ENCODE assay signal across 8 cellular contexts in genomic region chr11:67302571-67303131, GRCh38. TPM values are rescaled to one million over a fixed set of nuclear protein-coding genes. Genes with fewer than 3 reads are reported as not detected.
DNase-seq lines count a peak whose midpoint lies in the region; ATAC-seq, FAIRE-seq and TF ChIP-seq lines count a peak whose summit lies in the region.

No MANE protein-coding gene starts in this region.

- H3K4me1 Mint-ChIP-seq in activated naive CD4-positive, alpha-beta T cell treated with anti-CD3 and anti-CD28 coated beads, Interleukin-2, amount 50 U/mL, for 24 hours, result peaks cover 14% of the 10 kb centered on the region

- DNase-seq in AG04449 (ENCODE audit: low read depth, low spot score), result no peak
- peak; percentile 99 for DNase-seq in HuH-7 (ENCODE audit: low spot score)
- peak; percentile 54 to 81 (median 77) for DNase-seq in right cardiac atrium
- DNase-seq in sigmoid colon, result peak; percentile 80
- no peak for DNase-seq in HUDEP-2 (lab: John Stamatoyannopoulos, UW; ENCODE audit: unreplicated experiment in 76 of 76)
- DNase-seq in GM12891 (ENCODE audit: insufficient read length, low spot score), result no peak
- no peak for DNase-seq in stimulated activated CD4-positive, alpha-beta T cell treated with anti-CD3 and anti-CD28 coated beads, Interleukin-15, amount 100 ng/mL, for 24 hours

- no peak overlapping the region for H3K27ac Mint-ChIP-seq in activated naive CD4-positive, alpha-beta T cell treated with anti-CD3 and anti-CD28 coated beads, Interleukin-2, amount 50 U/mL, for 24 hours

- H3K4me3 ChIP-seq in AG04449 (ENCODE audit: low read depth, low read length) (peak overlapping the region; percentile 86), right cardiac atrium (ENCODE audit: low read length) (peak overlapping the region; percentile 74), sigmoid colon (peak overlapping the region; percentile 54 to 98 (median 78))

- H3K27ac ChIP-seq in right cardiac atrium (ENCODE audit: low read length) (peak overlapping the region; percentile 34), sigmoid colon (peak overlapping the region; percentile 69 to 77 (median 74))

- intact Hi-C loops in right cardiac atrium (cut with DNase I) (no loop called here), sigmoid colon (cut with DNase I) (no loop called here)

- H3K9me3 Mint-ChIP-seq in activated naive CD4-positive, alpha-beta T cell treated with anti-CD3 and anti-CD28 coated beads, Interleukin-2, amount 50 U/mL, for 24 hours, result no peaks in the 10 kb centered on the region

- FAIRE-seq in GM12891 (lab: Jason Lieb, UNC), result no peak

- POLR2A ChIA-PET in AG04449 (lab: Yijun Ruan, JAX), result interaction anchor here (0.7 to 4.5 kb wide), 6 partner anchors 10 to 71 kb away, joined by 3 to 28 read pairs (median 4); partner anchors contain the start of gene ANKRD13D

- H3K4me1 ChIP-seq in right cardiac atrium (ENCODE audit: control insufficient read depth, insufficient read depth, low read length) (peaks cover 3% of the 10 kb centered on the region), sigmoid colon (peaks cover 0 to 31% (median 24%) of the 10 kb centered on the region in 4 donors)

- H3K27me3 Mint-ChIP-seq in activated naive CD4-positive, alpha-beta T cell treated with anti-CD3 and anti-CD28 coated beads, Interleukin-2, amount 50 U/mL, for 24 hours, result no peaks in the 10 kb centered on the region

- CTCF ChIA-PET in AG04449 (lab: Yijun Ruan, JAX), result interaction anchor here (0.8 to 1.8 kb wide), 8 partner anchors 9 to 80 kb away, joined by 3 to 9 read pairs (median 4); no protein-coding TSS in a partner anchor

- peak; percentile 32 to 51 for ATAC-seq in right cardiac atrium

- TF ChIP-seq CTCF in AG04449 (IDR thresholded peaks at IDR 0.05; ENCODE audit: insufficient read depth, low read length, missing control alignments) (no peak), sigmoid colon (IDR thresholded peaks at IDR 0.05) (no peak)

- H3K36me3 ChIP-seq in sigmoid colon, result peaks cover 12 to 46% (median 28%) of the 10 kb centered on the region in 4 donors

- peak overlapping the region; percentile 19 for H3K4me3 Mint-ChIP-seq in activated naive CD4-positive, alpha-beta T cell treated with anti-CD3 and anti-CD28 coated beads, Interleukin-2, amount 50 U/mL, for 24 hours

- H3K36me3 Mint-ChIP-seq in activated naive CD4-positive, alpha-beta T cell treated with anti-CD3 and anti-CD28 coated beads, Interleukin-2, amount 50 U/mL, for 24 hours, result peaks cover 2% of the 10 kb centered on the region

- 20% methylated on average over 23 of the region's 23 CpGs for WGBS in right cardiac atrium
- 5 to 28% methylated on average over 23 of the region's 23 CpGs for WGBS in sigmoid colon, 2 donors

- H3K27me3 ChIP-seq in right cardiac atrium (ENCODE audit: control insufficient read depth, insufficient read depth) (no peaks in the 10 kb centered on the region), sigmoid colon (no peaks in the 10 kb centered on the region)

- TF ChIP-seq EP300 in sigmoid colon (IDR thresholded peaks at IDR 0.05), result no peak

- H3K9me3 ChIP-seq in right cardiac atrium (ENCODE audit: control insufficient read depth, low read length), result no peaks in the 10 kb centered on the region
- no peaks in the 10 kb centered on the region for H3K9me3 ChIP-seq in sigmoid colon

- TF ChIP-seq POLR2A in sigmoid colon (IDR thresholded peaks at IDR 0.05), result no peak
- TF ChIP-seq POLR2A in GM12891 (IDR thresholded peaks at IDR 0.05; ENCODE audit: low read depth, low read length), result no peak

TF ChIP-seq in GM12891, 5 proteins besides CTCF, POLR2A, EP300 and RAD21:
- TF ChIP-seq POU2F2 (IDR thresholded peaks at IDR 0.05; ENCODE audit: low read depth, low read length) (no peak), POLR2AphosphoS5 (IDR thresholded peaks at IDR 0.05; ENCODE audit: low read depth, low read length) (no peak), PAX5 (IDR thresholded peaks at IDR 0.05; ENCODE audit: insufficient read depth, low read length, severe bottlenecking) (no peak), TAF1 (IDR thresholded peaks at IDR 0.05; ENCODE audit: low read depth, low read length) (no peak), SPI1 (IDR thresholded peaks at IDR 0.05; ENCODE audit: low read depth, low read length) (no peak)
TF ChIP-seq in GM12891: peak in this region for 0.

RNA-seq across cellular contexts. Expression of gene SSH3, which starts 0.7 kb away (rescaled TPM):
- total RNA-seq in right cardiac atrium (10 to 100 TPM; 23.9 to 25.9 (median 25.1) TPM), sigmoid colon (10 to 100 TPM; 20.0 to 37.7 (median 26.6) TPM)
- polyA plus RNA-seq in right cardiac atrium (14.9 TPM), sigmoid colon (10 to 100 TPM; 15.6 to 39.0 (median 21.3) TPM)
- 1.3 TPM for polyA plus RNA-seq in GM12891 (2012; ENCODE audit: low read depth, missing spikeins)

RNA-seq across cellular contexts. Expression of gene ANKRD13D, which starts 13.5 kb away (rescaled TPM):
- total RNA-seq in right cardiac atrium (10 to 100 TPM; 20.0 to 25.3 (median 22.8) TPM), sigmoid colon (10 to 100 TPM; 23.9 to 45.7 (median 24.2) TPM)
- polyA plus RNA-seq in right cardiac atrium (18.0 TPM), sigmoid colon (10 to 100 TPM in 2 of 3 donors, 1 to 10 TPM in 1; 9.0 to 42.2 (median 16.8) TPM)
- polyA plus RNA-seq in GM12891 (2012; ENCODE audit: low read depth, missing spikeins), result 18.9 TPM

RNA-seq across cellular contexts. Expression of gene GRK2, which starts 36.4 kb away (rescaled TPM):
- total RNA-seq in right cardiac atrium, result 10 to 100 TPM; 50.4 to 56.5 (median 52.5) TPM
- polyA plus RNA-seq in right cardiac atrium, result 56.6 TPM
- total RNA-seq in sigmoid colon, result 10 to 100 TPM; 32.1 to 48.2 (median 38.9) TPM
- polyA plus RNA-seq in sigmoid colon, result 100 to 1,000 TPM in 1 of 3 donors, 10 to 100 TPM in 2; 88.3 to 152 (median 92.0) TPM
- 101 TPM for polyA plus RNA-seq in GM12891 (2012; ENCODE audit: low read depth, missing spikeins)

RNA-seq across cellular contexts. Expression of gene POLD4, which starts 50.7 kb away (rescaled TPM):
- total RNA-seq in right cardiac atrium, result 10 to 100 TPM; 53.8 to 86.6 (median 65.3) TPM
- polyA plus RNA-seq in right cardiac atrium, result 124 TPM
- total RNA-seq in sigmoid colon, result 10 to 100 TPM; 48.5 to 78.9 (median 67.0) TPM
- polyA plus RNA-seq in sigmoid colon, result 100 to 1,000 TPM; 381 to 748 (median 498) TPM
- 161 TPM for polyA plus RNA-seq in GM12891 (2012; ENCODE audit: low read depth, missing spikeins)

Comparison
In these comparisons a context has a peak if more than half of its experiments do, and no peak if none do; other contexts are left out.
1. DNase-seq: peak in HuH-7 (single experiment), right cardiac atrium (3 of 3) and sigmoid colon (single experiment); none in AG04449 (single experiment), HUDEP-2 (0 of 76), GM12891 (single experiment) and stimulated activated CD4-positive, alpha-beta T cell treated with anti-CD3 and anti-CD28 coated beads, Interleukin-15, amount 100 ng/mL, for 24 hours (single experiment).
2. Peak in every context shown above with its lines, with median percentiles within 50 percentile points of each other: H3K4me3 ChIP-seq.